Comparison of ENCODE assay signal across 1 cellular context in genomic region chr2:60569680-60570111, GRCh38.
TF ChIP-seq lines count a peak whose summit lies in the region.

No MANE protein-coding gene starts in this region.

TF ChIP-seq in IMR-90, 13 proteins besides CTCF, POLR2A, EP300 and RAD21 (continued from another document):
- TF ChIP-seq SMC3 (IDR thresholded peaks at IDR 0.05; ENCODE audit: low read depth, low read length) (no peak), CHD1 (IDR thresholded peaks at IDR 0.05; ENCODE audit: low read depth, low read length) (no peak)
